In the genomic region with DNA sequence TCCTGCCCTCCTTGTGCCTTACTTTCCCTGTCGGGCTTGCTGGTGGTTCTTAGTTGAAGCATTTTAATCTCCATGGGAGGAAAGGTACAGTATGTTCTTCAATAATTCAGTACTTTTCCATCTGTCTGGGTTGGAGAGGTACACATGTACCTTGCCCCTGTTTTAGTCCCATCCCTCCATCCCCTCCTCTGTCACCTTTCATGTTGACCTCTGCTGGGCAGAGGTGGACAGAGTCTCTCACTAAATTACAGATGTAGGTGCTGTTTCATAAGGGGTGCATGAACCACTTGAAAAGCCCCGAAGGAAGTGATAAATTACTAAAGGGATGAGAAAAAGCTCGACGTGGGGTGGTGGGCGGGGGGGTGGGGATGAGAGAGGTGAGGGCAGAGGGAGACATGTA, we compare ENCODE assay signal across 9 cellular contexts. TPM values are rescaled to one million over a fixed set of nuclear protein-coding genes. Genes with fewer than 3 reads are reported as not detected.
DNase-seq lines count a peak whose midpoint lies in the region; TF ChIP-seq lines count a peak whose summit lies in the region.
"Had no signal": no experiment of that assay in that cellular context is flagged by ENCODE, and none has a peak within 500 bp of the region (broad histone marks: within the 10 kb centered on the region; RNA-seq: fewer than 3 reads in every experiment).

No MANE protein-coding gene starts in this region.

- no peak for TF ChIP-seq CTCF in HEK293 (tag by site-specific recombination; IDR thresholded peaks at IDR 0.05)
- no peak for TF ChIP-seq CTCF in stomach (IDR thresholded peaks at IDR 0.05)

- POLR2A ChIA-PET in HEK293 (lab: Yijun Ruan, JAX), result interaction anchor here (0.6 to 1.3 kb wide), 3 partner anchors 11 to 42 kb away, joined by 3 read pairs; partner anchors contain the start of gene FBXO24

- CTCF ChIA-PET in HEK293 (lab: Yijun Ruan, JAX), result interaction anchor here (0.6 to 4.1 kb wide), 8 partner anchors 12 to 147 kb away, joined by 3 to 36 read pairs (median 5); no protein-coding TSS in a partner anchor

- 20 to 34% (median 24%) methylated on average over 5 of the region's 5 CpGs for WGBS in stomach, 5 donors

- H3K36me3 ChIP-seq in HEK293 (ENCODE audit: control insufficient read depth in 2 of 2, insufficient read depth in 1 of 2, low read length in 2 of 2) (peaks cover under 1 to 7% of the 10 kb centered on the region in 2 experiments; a peak in 2 of 3 replicates), stomach (peaks cover 4 to 7% (median 5%) of the 10 kb centered on the region in 4 donors)

- intact Hi-C loops in stomach (cut with DNase I; ENCODE audit: low total_unique reads), result no loop called here
- intact Hi-C loops in posterior cingulate gyrus (cut with DNase I), result no loop called here

- H3K4me1 ChIP-seq in HEK293 (ENCODE audit: control insufficient read depth, insufficient read depth, low read length) (peaks cover 39% of the 10 kb centered on the region), stomach (peaks cover 89 to 100% (median 99%) of the 10 kb centered on the region in 4 donors)

- no peaks in the 10 kb centered on the region for H3K27me3 ChIP-seq in layer of hippocampus (ENCODE audit: control insufficient read depth, insufficient read depth, low read length)
- no peaks in the 10 kb centered on the region for H3K27me3 ChIP-seq in stomach

- H3K9me3 ChIP-seq in HEK293 (ENCODE audit: control insufficient read depth, insufficient read depth, low read depth, low read length) (no peaks in the 10 kb centered on the region), stomach (no peaks in the 10 kb centered on the region)

- no peak for TF ChIP-seq EP300 in stomach (IDR thresholded peaks at IDR 0.05)

- H3K4me3 ChIP-seq in HEK293 (ENCODE audit: low read depth, low read length) (no peak overlapping the region), stomach (peak overlapping the region in 1 of 4 donors; percentile 7)

- no peak for TF ChIP-seq POLR2A in stomach (IDR thresholded peaks at IDR 0.05)

- H3K27ac ChIP-seq in HEK293 (ENCODE audit: extremely low read depth, low read depth, low read length), result 0 out of 2 replicates have a peak overlapping the region, but pooled peaks have one; percentile 25
- H3K27ac ChIP-seq in layer of hippocampus (ENCODE audit: low read depth, low read length), result peak overlapping the region; percentile 59
- peak overlapping the region; percentile 79 to 94 (median 89) for H3K27ac ChIP-seq in stomach

- DNase-seq in activated T-cell treated with anti-CD3 and anti-CD28 coated beads, Interleukin-2, amount 50 U/mL, for 48 hours, result peak; percentile 51 to 57
- no peak for DNase-seq in stomach
- no peak for DNase-seq in NOMO-1 (lab: John Stamatoyannopoulos, UW; ENCODE audit: unreplicated experiment in 2 of 2)
- no peak for DNase-seq in posterior cingulate gyrus
- no peak for DNase-seq in stimulated activated CD4-positive, alpha-beta T cell treated with anti-CD3 and anti-CD28 coated beads, Interleukin-4, amount 100 ng/mL, for 4 hours
- DNase-seq: islet precursor cell; stimulated activated CD4-positive, alpha-beta T cell treated with anti-CD3 and anti-CD28 coated beads, Interleukin-2, amount 100 ng/mL, for 24 hours had no signal

TF ChIP-seq in HEK293, 187 proteins besides CTCF, POLR2A, EP300 and RAD21 (continues in another document):
- TF ChIP-seq ZNF202 (tag by site-specific recombination; IDR thresholded peaks at IDR 0.05; ENCODE audit: borderline replicate concordance), result no peak
- TF ChIP-seq AEBP2 (tag by site-specific recombination; IDR thresholded peaks at IDR 0.05; ENCODE audit: borderline replicate concordance), result no peak
- TF ChIP-seq HOXD13 (CRISPR knock-in tag; IDR thresholded peaks at IDR 0.05; ENCODE audit: borderline replicate concordance), result no peak
- no peak for TF ChIP-seq ZNF660 (tag by site-specific recombination; IDR thresholded peaks at IDR 0.05)
- TF ChIP-seq ZNF302 (tag by site-specific recombination; IDR thresholded peaks at IDR 0.05; ENCODE audit: low read depth), result no peak
- no peak for TF ChIP-seq YY1 (tag by site-specific recombination; IDR thresholded peaks at IDR 0.05)
- TF ChIP-seq ZNF398 (tag by site-specific recombination; IDR thresholded peaks at IDR 0.05), result no peak
- no peak for TF ChIP-seq TCF7L2 (IDR thresholded peaks at IDR 0.05; ENCODE audit: borderline replicate concordance, low read depth, low read length)
- TF ChIP-seq ZNF704 (tag by site-specific recombination; IDR thresholded peaks at IDR 0.05), result no peak
- TF ChIP-seq ZIC2 (tag by site-specific recombination; IDR thresholded peaks at IDR 0.05), result no peak
- TF ChIP-seq ZSCAN23 (tag by site-specific recombination; IDR thresholded peaks at IDR 0.05), result no peak
- TF ChIP-seq KLF8 (tag by site-specific recombination; IDR thresholded peaks at IDR 0.05), result no peak
- TF ChIP-seq PRDM6 (tag by site-specific recombination; IDR thresholded peaks at IDR 0.05), result no peak

RNA-seq across cellular contexts. Expression of gene AGFG2, which starts 5.4 kb away (rescaled TPM):
- total RNA-seq in stomach, result 100 to 1,000 TPM in 1 of 5 donors, 10 to 100 TPM in 3, 1 to 10 TPM in 1; 8.4 to 154 (median 16.4) TPM
- 10 to 100 TPM in 2 of 3 donors, 1 to 10 TPM in 1; 7.9 to 11.0 (median 10.2) TPM for polyA plus RNA-seq in stomach

RNA-seq across cellular contexts. Expression of gene SAP25, which starts 29.3 kb away (rescaled TPM):
- total RNA-seq in stomach, result 1 to 10 TPM in 1 of 5 donors, under 1 TPM in 1, not detected in 3; 0.92 to 1.8 TPM
- polyA plus RNA-seq in stomach, result 1 to 10 TPM; 1.4 to 4.7 (median 2.3) TPM

RNA-seq across cellular contexts. Expression of gene LRCH4, which starts 41.5 kb away (rescaled TPM):
- total RNA-seq in stomach, result 100 to 1,000 TPM in 3 of 5 donors, 10 to 100 TPM in 2; 23.7 to 263 (median 154) TPM
- polyA plus RNA-seq in stomach, result 10 to 100 TPM; 23.5 to 39.5 (median 26.0) TPM

RNA-seq across cellular contexts. Expression of gene FBXO24, which starts 41.7 kb away (rescaled TPM):
- total RNA-seq in stomach, result under 1 TPM in 3 of 5 donors, not detected in 2; 0.37 to 0.45 (median 0.43) TPM
- polyA plus RNA-seq in stomach, result under 1 TPM in 2 of 3 donors, not detected in 1; 0.44 to 0.88 TPM

RNA-seq across cellular contexts. Expression of gene PCOLCE, which starts 57.8 kb away (rescaled TPM):
- 100 to 1,000 TPM in 1 of 5 donors, 10 to 100 TPM in 4; 15.8 to 129 (median 37.8) TPM for total RNA-seq in stomach
- polyA plus RNA-seq in stomach, result 10 to 100 TPM; 15.6 to 25.0 (median 18.6) TPM

Comparison
In these comparisons a context has a peak if more than half of its experiments do, and no peak if none do; other contexts are left out.
1. H3K27ac ChIP-seq: peak in every context shown above with its lines; median percentile 89 in stomach; 59 in layer of hippocampus; 25 in HEK293.
2. DNase-seq: peak in activated T-cell treated with anti-CD3 and anti-CD28 coated beads, Interleukin-2, amount 50 U/mL, for 48 hours (2 of 2); none in stomach (single experiment), NOMO-1 (0 of 2), posterior cingulate gyrus (0 of 10) and stimulated activated CD4-positive, alpha-beta T cell treated with anti-CD3 and anti-CD28 coated beads, Interleukin-4, amount 100 ng/mL, for 4 hours (0 of 2).